In genomic region chr15:39880718-39881387, GRCh38 we compare ENCODE assay signal across 20 cellular contexts.
"Had no signal": no experiment of that assay in that cellular context is flagged by ENCODE, and none has a peak within 500 bp of the region (broad histone marks: within the 10 kb centered on the region; RNA-seq: fewer than 3 reads in every experiment).

No MANE protein-coding gene starts in this region.

- ATAC-seq: activated CD4-positive, CD25-positive, alpha-beta regulatory T cell treated with anti-CD3 and anti-CD28 coated beads, Interleukin-2, amount 50 U/mL, for 24 hours; activated T-helper 17 cell treated with anti-CD3 and anti-CD28 coated beads, Interleukin-2, amount 50 U/mL, for 72 hours; heart right ventricle; natural killer cell treated with Interleukin-12 subunit alpha and Interleukin-12 subunit beta and Interleukin-15 and Interleukin-18, amount 100 ng/mL, for 72 hours had no signal

- H3K4me1 Mint-ChIP-seq: activated T-helper 17 cell treated with anti-CD3 and anti-CD28 coated beads, Interleukin-2, amount 50 U/mL, for 72 hours had no signal

- H3K27ac ChIP-seq: esophagus squamous epithelium, heart right ventricle, right atrium auricular region, transverse colon had no signal

- H3K9me3 ChIP-seq: esophagus squamous epithelium, heart right ventricle, right atrium auricular region, transverse colon had no signal

- DNase-seq: activated CD4-positive, alpha-beta T cell treated with anti-CD3 and anti-CD28 coated beads, Interleukin-2, amount 50 U/mL, for 1 hour; activated naive CD4-positive, alpha-beta T cell treated with Interleukin-2 at 50 U/mL for 16 hours; activated T-cell treated with anti-CD3 and anti-CD28 coated beads for 4 hours; aorta; cortex of kidney; effector CD8-positive, alpha-beta T cell; esophagus squamous epithelium; foreskin melanocyte; heart right ventricle; mesendoderm; stimulated activated CD4-positive, alpha-beta T cell treated with anti-CD3 and anti-CD28 coated beads, Interleukin-4, amount 100 ng/mL, for 4 hours; stimulated activated CD8-positive, alpha-beta memory T cell treated with anti-CD3 and anti-CD28 coated beads, Interleukin-4, amount 100 ng/mL, for 48 hours; stimulated activated naive CD4-positive, alpha-beta T cell treated with Interleukin-2 at 50 U/mL for 16 hours; T-helper 9 cell; transverse colon had no signal

- H3K27me3 ChIP-seq: esophagus squamous epithelium, right atrium auricular region, transverse colon had no signal

- H3K4me3 Mint-ChIP-seq: activated T-helper 17 cell treated with anti-CD3 and anti-CD28 coated beads, Interleukin-2, amount 50 U/mL, for 72 hours; natural killer cell treated with Interleukin-12 subunit alpha and Interleukin-12 subunit beta and Interleukin-15 and Interleukin-18, amount 100 ng/mL, for 72 hours had no signal

- H3K27ac Mint-ChIP-seq: activated T-helper 17 cell treated with anti-CD3 and anti-CD28 coated beads, Interleukin-2, amount 50 U/mL, for 72 hours; natural killer cell treated with Interleukin-12 subunit alpha and Interleukin-12 subunit beta and Interleukin-15 and Interleukin-18, amount 100 ng/mL, for 72 hours had no signal

- H3K4me2 ChIP-seq: smooth muscle cell had no signal

- H3K9me3 Mint-ChIP-seq: activated T-helper 17 cell treated with anti-CD3 and anti-CD28 coated beads, Interleukin-2, amount 50 U/mL, for 72 hours; natural killer cell treated with Interleukin-12 subunit alpha and Interleukin-12 subunit beta and Interleukin-15 and Interleukin-18, amount 100 ng/mL, for 72 hours had no signal

- H3K4me1 ChIP-seq: esophagus squamous epithelium, heart right ventricle, right atrium auricular region, transverse colon had no signal

- H3K36me3 Mint-ChIP-seq: natural killer cell treated with Interleukin-12 subunit alpha and Interleukin-12 subunit beta and Interleukin-15 and Interleukin-18, amount 100 ng/mL, for 72 hours had no signal

- H3K4me3 ChIP-seq: esophagus squamous epithelium, heart right ventricle, right atrium auricular region, smooth muscle cell, transverse colon had no signal

- H3K36me3 ChIP-seq: esophagus squamous epithelium, heart right ventricle, right atrium auricular region, transverse colon had no signal
